In genomic region chr1:147545133-147545532, GRCh38 we compare ENCODE assay signal across 8 cellular contexts. TPM values are rescaled to one million over a fixed set of nuclear protein-coding genes. Genes with fewer than 3 reads are reported as not detected.
A peak's percentile ranks its signal among the peaks of the same experiment; 100 is the strongest.
DNase-seq lines count a peak whose midpoint lies in the region; ATAC-seq and TF ChIP-seq lines count a peak whose summit lies in the region.

No MANE protein-coding gene starts in this region.

- peak overlapping the region; percentile 65 for H3K4me3 ChIP-seq in CD4-positive, CD25-positive, alpha-beta regulatory T cell (ENCODE audit: low read depth, low read length)
- no peak overlapping the region for H3K4me3 ChIP-seq in colonic mucosa

- intact Hi-C loops in colonic mucosa (cut with DNase I) = no loop called here

- H3K27me3 ChIP-seq in CD4-positive, CD25-positive, alpha-beta regulatory T cell (ENCODE audit: control insufficient read depth, insufficient read depth, low read length) = no peaks in the 10 kb centered on the region
- no peaks in the 10 kb centered on the region for H3K27me3 ChIP-seq in colonic mucosa

- peaks cover 4% of the 10 kb centered on the region for H3K27me3 Mint-ChIP-seq in CD4-positive, CD25-positive, alpha-beta regulatory T cell

- no peak for TF ChIP-seq CTCF in colonic mucosa (IDR thresholded peaks at IDR 0.05)

- H3K4me1 Mint-ChIP-seq in CD4-positive, CD25-positive, alpha-beta regulatory T cell = peaks cover 21 to 69% (median 41%) of the 10 kb centered on the region in 4 donors

- peak overlapping the region in 2 of 3 donors; percentile 48 to 74 for H3K27ac Mint-ChIP-seq in CD4-positive, CD25-positive, alpha-beta regulatory T cell

- no peaks in the 10 kb centered on the region for H3K36me3 ChIP-seq in CD4-positive, CD25-positive, alpha-beta regulatory T cell (ENCODE audit: control insufficient read depth, insufficient read depth, low read length)
- H3K36me3 ChIP-seq in colonic mucosa = no peaks in the 10 kb centered on the region

- peak overlapping the region; percentile 58 for H3K27ac ChIP-seq in CD4-positive, CD25-positive, alpha-beta regulatory T cell (ENCODE audit: insufficient read depth, low read length, poor library complexity, severe bottlenecking)
- no peak overlapping the region for H3K27ac ChIP-seq in colonic mucosa

- peak; percentile 94 for ATAC-seq in CD4-positive, CD25-positive, alpha-beta regulatory T cell (ENCODE audit: low read depth in 2 of 2)
- ATAC-seq in HG03342 (IDR thresholded peaks at IDR 0.05; ENCODE audit: unreplicated experiment) (peak; percentile 47), GM19351 (IDR thresholded peaks at IDR 0.05; ENCODE audit: unreplicated experiment) (no peak)

- H3K4me1 ChIP-seq in CD4-positive, CD25-positive, alpha-beta regulatory T cell (ENCODE audit: control insufficient read depth, insufficient read depth, low read length, poor library complexity, severe bottlenecking) = peaks cover 63% of the 10 kb centered on the region
- no peaks in the 10 kb centered on the region for H3K4me1 ChIP-seq in colonic mucosa

- peaks cover 6% of the 10 kb centered on the region for H3K36me3 Mint-ChIP-seq in CD4-positive, CD25-positive, alpha-beta regulatory T cell

- no peaks in the 10 kb centered on the region for H3K9me3 ChIP-seq in CD4-positive, CD25-positive, alpha-beta regulatory T cell (ENCODE audit: control insufficient read depth in 2 of 2, low read length in 2 of 2)
- H3K9me3 ChIP-seq in colonic mucosa = no peaks in the 10 kb centered on the region

- no peak overlapping the region for H3K9ac ChIP-seq in colonic mucosa (ENCODE audit: low read depth in 2 of 2, low read length in 2 of 2)

- peak overlapping the region in 2 of 4 donors; percentile 47 to 70 for H3K4me3 Mint-ChIP-seq in CD4-positive, CD25-positive, alpha-beta regulatory T cell

- H3K9me3 Mint-ChIP-seq in CD4-positive, CD25-positive, alpha-beta regulatory T cell = peaks cover 0 to 3% (median 0%) of the 10 kb centered on the region in 7 donors

- DNase-seq in CD4-positive, CD25-positive, alpha-beta regulatory T cell = peak; percentile 65 to 98 (median 89)
- DNase-seq in activated CD4-positive, alpha-beta T cell treated with anti-CD3 and anti-CD28 coated beads for 1 hour = peak; percentile 72
- DNase-seq in colonic mucosa = peak; percentile 59
- peak; percentile 100 for DNase-seq in renal cortical epithelial cell (ENCODE audit: low read depth)
- DNase-seq in midbrain (lab: John Stamatoyannopoulos, UW) = no peak
- no peak for DNase-seq in NOMO-1 treated with dmso at 0.1 percent for 144 hours (lab: John Stamatoyannopoulos, UW; ENCODE audit: unreplicated experiment)

RNA-seq across cellular contexts. Expression of gene BCL9, which starts 3.8 kb away (rescaled TPM):
- 17.1 TPM for total RNA-seq in CD4-positive, CD25-positive, alpha-beta regulatory T cell
- 1 to 10 TPM; 2.1 to 5.0 (median 2.8) TPM for polyA plus RNA-seq in CD4-positive, CD25-positive, alpha-beta regulatory T cell
- total RNA-seq in colonic mucosa = 10 to 100 TPM; 15.5 to 21.4 TPM
- total RNA-seq in renal cortical epithelial cell = 4.9 and 17.2 TPM in 2 replicates

Comparison
In these comparisons a context has a peak if more than half of its experiments do, and no peak if none do; other contexts are left out.
1. DNase-seq: peak in CD4-positive, CD25-positive, alpha-beta regulatory T cell (3 of 3), activated CD4-positive, alpha-beta T cell treated with anti-CD3 and anti-CD28 coated beads for 1 hour (single experiment), colonic mucosa (single experiment) and renal cortical epithelial cell (single experiment); none in midbrain (single experiment) and NOMO-1 treated with dmso at 0.1 percent for 144 hours (single experiment).